Comparison of ENCODE assay signal across 10 cellular contexts in genomic region chr10:62017141-62017870, GRCh38.
DNase-seq lines count a peak whose midpoint lies in the region; ATAC-seq and TF ChIP-seq lines count a peak whose summit lies in the region.
"Had no signal": no experiment of that assay in that cellular context is flagged by ENCODE, and none has a peak within 500 bp of the region (broad histone marks: within the 10 kb centered on the region; RNA-seq: fewer than 3 reads in every experiment).

No MANE protein-coding gene starts in this region.

- intact Hi-C loops in heart left ventricle (cut with DNase I) (loop anchor here in 1 of 10 donors (5.0 kb wide), 1 partner anchor 115 kb away; the partner anchor contains the start of gene ARID5B), left ventricle myocardium superior (cut with micrococcal nuclease) (no loop called here), esophagus squamous epithelium (cut with DNase I) (no loop called here), vagina (cut with DNase I) (no loop called here)

- H3K27me3 Mint-ChIP-seq in endothelial cell (ENCODE audit: unreplicated experiment): no peaks in the 10 kb centered on the region

- ATAC-seq in heart left ventricle (peak in 1 of 4 donors; percentile 7), left ventricle myocardium superior (no peak), HG03135 (IDR thresholded peaks at IDR 0.05; ENCODE audit: unreplicated experiment) (peak; percentile 14)

- peaks cover 0 to 66% (median 39%) of the 10 kb centered on the region in 12 donors for H3K4me1 ChIP-seq in heart left ventricle
- peaks cover 33 to 67% (median 50%) of the 10 kb centered on the region in 3 donors for H3K4me1 ChIP-seq in esophagus squamous epithelium
- peaks cover 50% of the 10 kb centered on the region for H3K4me1 ChIP-seq in vagina

- no peaks in the 10 kb centered on the region for H3K36me3 Mint-ChIP-seq in endothelial cell (ENCODE audit: low read depth, unreplicated experiment)

- no peaks in the 10 kb centered on the region for H3K4me1 Mint-ChIP-seq in endothelial cell (ENCODE audit: unreplicated experiment)

- H3K27ac Mint-ChIP-seq in endothelial cell (ENCODE audit: unreplicated experiment): no peak overlapping the region

- peak overlapping the region in 1 of 12 donors; percentile 15 for H3K4me3 ChIP-seq in heart left ventricle
- no peak overlapping the region for H3K4me3 ChIP-seq in esophagus squamous epithelium
- H3K4me3 ChIP-seq in vagina: no peak overlapping the region

- TF ChIP-seq CTCF in heart left ventricle (IDR thresholded peaks at IDR 0.05) (no peak), esophagus squamous epithelium (IDR thresholded peaks at IDR 0.05) (no peak), vagina (IDR thresholded peaks at IDR 0.05) (no peak), endothelial cell (IDR thresholded peaks at IDR 0.05; ENCODE audit: unreplicated experiment) (no peak)

- H3K27ac ChIP-seq in heart left ventricle (peak overlapping the region in 9 of 12 donors; percentile 4 to 78 (median 53)), esophagus squamous epithelium (peak overlapping the region; percentile 43 to 92 (median 87)), vagina (peak overlapping the region; percentile 55)

- DNase-seq in heart left ventricle (no peak), left ventricle myocardium superior (no peak), esophagus squamous epithelium (lab: John Stamatoyannopoulos, UW) (no peak), vagina (ENCODE audit: extremely low spot score in 2 of 2) (no peak), SKM-1 treated with dmso at 0.1 percent for 144 hours (lab: John Stamatoyannopoulos, UW; ENCODE audit: unreplicated experiment) (no peak), iPS-NIHi11 (ENCODE audit: low spot score) (no peak), endothelial cell (ENCODE audit: low spot score) (no peak)
- DNase-seq: cerebellar nuclear complex had no signal

- no peak overlapping the region for H3K4me3 Mint-ChIP-seq in endothelial cell (ENCODE audit: unreplicated experiment)
- H3K4me3 Mint-ChIP-seq: neural crest cell had no signal

- 82 to 87% (median 86%) methylated on average over 7 of the region's 7 CpGs for WGBS in heart left ventricle, 4 donors
- WGBS in esophagus squamous epithelium, 2 donors: 69 to 78% methylated on average over 7 of the region's 7 CpGs

- TF ChIP-seq POLR2A in heart left ventricle (IDR thresholded peaks at IDR 0.05) (no peak), esophagus squamous epithelium (IDR thresholded peaks at IDR 0.05) (no peak), vagina (IDR thresholded peaks at IDR 0.05) (no peak)

- H3K27me3 ChIP-seq in heart left ventricle (no peaks in the 10 kb centered on the region), esophagus squamous epithelium (no peaks in the 10 kb centered on the region), vagina (no peaks in the 10 kb centered on the region)

- no peaks in the 10 kb centered on the region for H3K9me3 ChIP-seq in heart left ventricle
- H3K9me3 ChIP-seq in esophagus squamous epithelium: no peaks in the 10 kb centered on the region
- no peaks in the 10 kb centered on the region for H3K9me3 ChIP-seq in vagina

- peaks cover 0 to 10% (median 0%) of the 10 kb centered on the region in 9 donors for H3K36me3 ChIP-seq in heart left ventricle
- no peaks in the 10 kb centered on the region for H3K36me3 ChIP-seq in esophagus squamous epithelium
- H3K36me3 ChIP-seq in vagina: no peaks in the 10 kb centered on the region

- H3K9me3 Mint-ChIP-seq in endothelial cell (ENCODE audit: unreplicated experiment): no peaks in the 10 kb centered on the region
